Comparison of ENCODE assay signal across 10 cellular contexts in genomic region chr3:55690746-55691540, GRCh38.
DNase-seq lines count a peak whose midpoint lies in the region; ATAC-seq and TF ChIP-seq lines count a peak whose summit lies in the region.
"Had no signal": no experiment of that assay in that cellular context is flagged by ENCODE, and none has a peak within 500 bp of the region (broad histone marks: within the 10 kb centered on the region; RNA-seq: fewer than 3 reads in every experiment).

No MANE protein-coding gene starts in this region.

- H3K4me1 ChIP-seq in neural progenitor cell: peaks cover 36% of the 10 kb centered on the region

- H3K4me3 ChIP-seq in neural progenitor cell: peak overlapping the region; percentile 11

- no peak overlapping the region for H3K27ac ChIP-seq in neural progenitor cell

- H3K9me3 Mint-ChIP-seq in neural progenitor cell: no peaks in the 10 kb centered on the region
- no peaks in the 10 kb centered on the region for H3K9me3 Mint-ChIP-seq in activated naive CD8-positive, alpha-beta T cell treated with anti-CD3 and anti-CD28 coated beads for 36 hours

- H3K4me2 ChIP-seq in neural progenitor cell: peak overlapping the region; percentile 65

- H3K36me3 Mint-ChIP-seq in neural progenitor cell: no peaks in the 10 kb centered on the region
- H3K36me3 Mint-ChIP-seq in activated naive CD8-positive, alpha-beta T cell treated with anti-CD3 and anti-CD28 coated beads for 36 hours: no peaks in the 10 kb centered on the region

- no peaks in the 10 kb centered on the region for H3K36me3 ChIP-seq in neural progenitor cell

- ATAC-seq in GM18868 (IDR thresholded peaks at IDR 0.05; ENCODE audit: unreplicated experiment) (peak; percentile 78), HG02852 (IDR thresholded peaks at IDR 0.05; ENCODE audit: unreplicated experiment) (peak; percentile 83)

- no peaks in the 10 kb centered on the region for H3K27me3 ChIP-seq in neural progenitor cell

- H3K27ac Mint-ChIP-seq in neural progenitor cell: peak overlapping the region; percentile 7
- H3K27ac Mint-ChIP-seq in activated naive CD8-positive, alpha-beta T cell treated with anti-CD3 and anti-CD28 coated beads for 36 hours: no peak overlapping the region

- peaks cover 5% of the 10 kb centered on the region for H3K27me3 Mint-ChIP-seq in neural progenitor cell (ENCODE audit: insufficient read depth, low read depth)
- no peaks in the 10 kb centered on the region for H3K27me3 Mint-ChIP-seq in activated naive CD8-positive, alpha-beta T cell treated with anti-CD3 and anti-CD28 coated beads for 36 hours

- no peaks in the 10 kb centered on the region for H4K20me1 ChIP-seq in neural progenitor cell (ENCODE audit: low read depth)

- no peak overlapping the region for H3K9ac ChIP-seq in neural progenitor cell

- TF ChIP-seq CTCF in neural progenitor cell (IDR thresholded peaks at IDR 0.05): no peak

- H2AFZ ChIP-seq in neural progenitor cell (replicated peaks): no peak overlapping the region

- H3K79me2 ChIP-seq in neural progenitor cell (ENCODE audit: low read depth): no peaks in the 10 kb centered on the region

- peaks cover 14% of the 10 kb centered on the region for H3F3A ChIP-seq in neural progenitor cell (ENCODE audit: low read depth)

- peak overlapping the region; percentile 46 for H3K4me3 Mint-ChIP-seq in neural progenitor cell
- no peak overlapping the region for H3K4me3 Mint-ChIP-seq in activated naive CD8-positive, alpha-beta T cell treated with anti-CD3 and anti-CD28 coated beads for 36 hours

- peaks cover 62% of the 10 kb centered on the region for H3K4me1 Mint-ChIP-seq in neural progenitor cell
- no peaks in the 10 kb centered on the region for H3K4me1 Mint-ChIP-seq in activated naive CD8-positive, alpha-beta T cell treated with anti-CD3 and anti-CD28 coated beads for 36 hours

- DNase-seq in NCI-H82 treated with DMSO at 0.1 percent for 48 hours (lab: John Stamatoyannopoulos, UW; ENCODE audit: unreplicated experiment) (peak; percentile 93), neural progenitor cell (ENCODE audit: low spot score) (peak; percentile 83), T-helper 2 cell (no peak), HT-29 (ENCODE audit: low spot score) (no peak), A172 (ENCODE audit: low spot score) (no peak)
- no peak for DNase-seq in activated naive CD8-positive, alpha-beta T cell treated with anti-CD3 and anti-CD28 coated beads for 36 hours
- DNase-seq: activated CD4-positive, CD25-positive, alpha-beta regulatory T cell treated with anti-CD3 and anti-CD28 coated beads, Interleukin-2, amount 50 U/mL, for 72 hours; cortex of kidney had no signal

- H3K9me3 ChIP-seq in neural progenitor cell (ENCODE audit: low read depth): no peaks in the 10 kb centered on the region

Comparison
In these comparisons a context has a peak if more than half of its experiments do, and no peak if none do; other contexts are left out.
1. DNase-seq: peak in NCI-H82 treated with DMSO at 0.1 percent for 48 hours (single experiment) and neural progenitor cell (single experiment); none in activated naive CD8-positive, alpha-beta T cell treated with anti-CD3 and anti-CD28 coated beads for 36 hours (single experiment), T-helper 2 cell (0 of 5), HT-29 (single experiment) and A172 (single experiment).